Comparison of ENCODE assay signal across 8 cellular contexts in the genomic region with DNA sequence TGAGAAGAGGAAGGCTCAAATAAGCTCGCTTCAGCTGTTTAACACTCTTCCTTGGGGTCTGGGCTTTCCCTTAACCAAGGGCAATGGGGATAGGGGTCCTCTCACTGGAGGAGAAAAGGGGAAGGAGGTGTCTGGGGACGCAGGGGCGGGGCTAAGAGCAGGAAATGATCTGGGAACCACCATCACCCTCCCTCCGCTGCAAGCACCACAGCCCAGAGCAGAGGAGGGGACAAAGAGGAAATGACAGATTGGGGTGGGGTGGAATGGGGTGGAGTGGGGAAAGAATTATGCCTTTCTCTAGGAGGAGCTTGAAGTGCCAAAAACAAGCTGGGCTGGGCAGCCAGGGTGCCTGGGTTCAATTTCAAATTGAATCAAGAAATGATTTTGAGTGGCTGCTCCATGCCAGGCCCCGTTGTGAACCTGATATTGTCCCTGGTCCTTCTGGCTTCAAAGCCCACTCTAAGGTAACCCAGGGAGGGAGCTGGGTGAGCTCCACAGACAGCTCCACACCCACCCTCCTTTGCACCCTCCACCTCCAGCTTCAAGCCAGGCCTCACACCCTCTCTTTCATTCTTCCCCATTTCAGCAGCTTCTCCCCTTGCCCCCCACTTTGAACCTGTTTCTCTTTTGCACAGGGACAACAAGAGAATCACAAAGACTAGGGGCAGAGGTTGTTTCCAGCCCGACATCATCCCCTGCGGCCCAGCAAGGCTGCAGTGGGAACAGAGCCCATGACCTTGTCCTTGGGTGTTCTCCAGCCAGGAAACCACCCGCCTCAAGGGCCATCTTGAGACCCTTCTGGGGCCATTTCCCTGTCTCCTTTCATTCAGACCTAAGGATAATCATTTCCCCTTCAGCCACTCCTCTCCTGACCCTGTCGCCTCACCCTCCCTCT. TPM values are rescaled to one million over a fixed set of nuclear protein-coding genes. Genes with fewer than 3 reads are reported as not detected.
A peak's percentile ranks its signal among the peaks of the same experiment; 100 is the strongest.
DNase-seq lines count a peak whose midpoint lies in the region; ATAC-seq and TF ChIP-seq lines count a peak whose summit lies in the region.

No MANE protein-coding gene starts in this region.

- H3K27me3 Mint-ChIP-seq in activated CD4-positive, alpha-beta memory T cell treated with anti-CD3 and anti-CD28 coated beads, Interleukin-2, amount 10 ng/mL, durations not matched to agents 7 days and 5 days = no peaks in the 10 kb centered on the region
- peaks cover 14% of the 10 kb centered on the region for H3K27me3 Mint-ChIP-seq in HFFc6 (ENCODE audit: insufficient read depth)

- no peak overlapping the region for H3K9ac ChIP-seq in mammary epithelial cell (ENCODE audit: insufficient read depth, low read length)

- in situ Hi-C loops in mammary epithelial cell (cut with MboI; ENCODE audit: low sequenced_read_pairs in 2 of 2) = loop anchor here in 1 of 2 donors (5.0 kb wide), 1 partner anchor 34 kb away; no protein-coding TSS in a partner anchor

- H3K9me3 ChIP-seq in breast epithelium = no peaks in the 10 kb centered on the region
- no peaks in the 10 kb centered on the region for H3K9me3 ChIP-seq in mammary epithelial cell (replicated peaks; ENCODE audit: insufficient read depth, low read length)
- no peaks in the 10 kb centered on the region for H3K9me3 ChIP-seq in spleen

- POLR2A ChIA-PET in activated CD4-positive, alpha-beta memory T cell treated with anti-CD3 and anti-CD28 coated beads, Interleukin-2, amount 10 ng/mL, durations not matched to agents 7 days and 5 days (lab: Charles Lee) = interaction anchor here (0.6 to 8.5 kb wide), 33 partner anchors 9 to 969 kb away, joined by 3 to 293 read pairs (median 7); a partner anchor contains a TSS

- H3K36me3 ChIP-seq in breast epithelium = no peaks in the 10 kb centered on the region
- H3K36me3 ChIP-seq in mammary epithelial cell (ENCODE audit: insufficient read depth, low read length) = no peaks in the 10 kb centered on the region
- peaks cover 0 to 36% (median 0%) of the 10 kb centered on the region in 6 donors for H3K36me3 ChIP-seq in spleen

- H3K27ac ChIP-seq in breast epithelium = peak overlapping the region; percentile 19 to 74
- H3K27ac ChIP-seq in mammary epithelial cell (ENCODE audit: insufficient read depth, low read depth, low read length) = no peak overlapping the region
- H3K27ac ChIP-seq in foreskin keratinocyte = no peak overlapping the region
- peak overlapping the region; percentile 73 to 99 (median 96) for H3K27ac ChIP-seq in spleen

- H4K20me1 ChIP-seq in mammary epithelial cell (ENCODE audit: insufficient read depth, low read length) = no peaks in the 10 kb centered on the region

- H3K4me1 ChIP-seq in breast epithelium (no peaks in the 10 kb centered on the region), mammary epithelial cell (ENCODE audit: insufficient read depth, low read length) (peaks cover 16% of the 10 kb centered on the region), foreskin keratinocyte (peaks cover 2% of the 10 kb centered on the region), spleen (peaks cover 16 to 83% (median 68%) of the 10 kb centered on the region in 6 donors)

- H3K4me3 ChIP-seq in breast epithelium (peak overlapping the region; percentile 35 to 49 (median 42)), mammary epithelial cell (replicated peaks in 1 of 3; ENCODE audit: insufficient read depth in 1 of 3, low read depth in 2 of 3, low read length in 3 of 3) (no peak overlapping the region), spleen (peak overlapping the region; percentile 43 to 96 (median 79))
- peak overlapping the region; percentile 93 for H3K4me3 ChIP-seq in Jurkat, Clone E6-1 (ENCODE audit: low read length)

- H3K4me3 Mint-ChIP-seq in activated CD4-positive, alpha-beta memory T cell treated with anti-CD3 and anti-CD28 coated beads, Interleukin-2, amount 10 ng/mL, durations not matched to agents 7 days and 5 days = peak overlapping the region; percentile 100
- H3K4me3 Mint-ChIP-seq in HFFc6 = no peak overlapping the region

- no peaks in the 10 kb centered on the region for H3K9me3 Mint-ChIP-seq in activated CD4-positive, alpha-beta memory T cell treated with anti-CD3 and anti-CD28 coated beads, Interleukin-2, amount 10 ng/mL, durations not matched to agents 7 days and 5 days
- no peaks in the 10 kb centered on the region for H3K9me3 Mint-ChIP-seq in HFFc6

- H3K27me3 ChIP-seq in breast epithelium (no peaks in the 10 kb centered on the region), mammary epithelial cell (ENCODE audit: insufficient read depth, low read length) (no peaks in the 10 kb centered on the region), foreskin keratinocyte (no peaks in the 10 kb centered on the region), spleen (replicated peaks in 1 of 7) (no peaks in the 10 kb centered on the region)

- H3K4me1 Mint-ChIP-seq in activated CD4-positive, alpha-beta memory T cell treated with anti-CD3 and anti-CD28 coated beads, Interleukin-2, amount 10 ng/mL, durations not matched to agents 7 days and 5 days = peaks cover 61% of the 10 kb centered on the region
- H3K4me1 Mint-ChIP-seq in HFFc6 (ENCODE audit: low read depth) = peaks cover 5% of the 10 kb centered on the region; the same call in 1 of the 2 replicates

- TF ChIP-seq POLR2A in breast epithelium (IDR thresholded peaks at IDR 0.05) (no peak), spleen (IDR thresholded peaks at IDR 0.05) (no peak)

- ATAC-seq in foreskin keratinocyte = peak; percentile 23

- intact Hi-C loops in breast epithelium (cut with DNase I; ENCODE audit: low total_unique reads) (no loop called here), mammary epithelial cell (cut with micrococcal nuclease) (no loop called here), spleen (cut with DNase I; ENCODE audit: low total_unique reads) (no loop called here)

- no peak overlapping the region for H2AFZ ChIP-seq in mammary epithelial cell (ENCODE audit: low read depth, low read length)

- no peaks in the 10 kb centered on the region for H3K79me2 ChIP-seq in mammary epithelial cell (ENCODE audit: insufficient read depth, low read length)

- TF ChIP-seq CTCF in breast epithelium (IDR thresholded peaks at IDR 0.05) = no peak
- TF ChIP-seq CTCF in mammary epithelial cell (conservative IDR thresholded peaks at IDR 0.05 in 1 of 2, IDR thresholded peaks at IDR 0.05 in 1 of 2; ENCODE audit: extremely low read depth in 1 of 2, insufficient read depth in 1 of 2, low read depth in 1 of 2, low read length in 2 of 2) = no peak
- TF ChIP-seq CTCF in foreskin keratinocyte (conservative IDR thresholded peaks at IDR 0.05) = no peak
- TF ChIP-seq CTCF in spleen (IDR thresholded peaks at IDR 0.05 in 8 of 11, conservative IDR thresholded peaks at IDR 0.05 in 3 of 11) = peak in 2 of 11 experiments; percentile 10 to 19
- TF ChIP-seq CTCF in HFFc6 (IDR thresholded peaks at IDR 0.05) = no peak

- CTCF ChIA-PET in mammary epithelial cell (lab: Charles Lee; ENCODE audit: low non-redundant PET) = interaction anchor here (0.5 kb wide), 1 partner anchor 724 kb away, joined by 4 read pairs; no protein-coding TSS in a partner anchor
- CTCF ChIA-PET in activated CD4-positive, alpha-beta memory T cell treated with anti-CD3 and anti-CD28 coated beads, Interleukin-2, amount 10 ng/mL, durations not matched to agents 7 days and 5 days (lab: Charles Lee) = interaction anchor here (0.8 to 11.4 kb wide), 12 partner anchors 14 to 313 kb away, joined by 3 to 128 read pairs (median 4); a partner anchor contains a TSS

- peaks cover 50% of the 10 kb centered on the region for H3K36me3 Mint-ChIP-seq in activated CD4-positive, alpha-beta memory T cell treated with anti-CD3 and anti-CD28 coated beads, Interleukin-2, amount 10 ng/mL, durations not matched to agents 7 days and 5 days (ENCODE audit: low read depth)
- H3K36me3 Mint-ChIP-seq in HFFc6 (ENCODE audit: low read depth) = no peaks in the 10 kb centered on the region

- H3K27ac Mint-ChIP-seq in activated CD4-positive, alpha-beta memory T cell treated with anti-CD3 and anti-CD28 coated beads, Interleukin-2, amount 10 ng/mL, durations not matched to agents 7 days and 5 days = peak overlapping the region; percentile 99
- H3K27ac Mint-ChIP-seq in HFFc6 = no peak overlapping the region

- dilution Hi-C loops in mammary epithelial cell (cut with HindIII; ENCODE audit: low sequenced_read_pairs) = no loop called here

- no TSS peak for BruUV-seq in mammary epithelial cell (replicated peaks; lab: Mats Ljungman, UMichigan)

- no peak for DNase-seq in breast epithelium (ENCODE audit: low spot score in 2 of 2)
- no peak for DNase-seq in mammary epithelial cell
- DNase-seq in Jurkat, Clone E6-1 (ENCODE audit: low read depth, low spot score) = peak; percentile 91
- peak; percentile 89 for DNase-seq in activated CD4-positive, alpha-beta memory T cell treated with anti-CD3 and anti-CD28 coated beads, Interleukin-2, amount 10 ng/mL, durations not matched to agents 7 days and 5 days
- no peak for DNase-seq in foreskin keratinocyte
- peak; percentile 95 for DNase-seq in spleen
- DNase-seq in DMS53 treated with DMSO at 0.1 percent for 48 hours (lab: John Stamatoyannopoulos, UW; ENCODE audit: unreplicated experiment) = no peak
- DNase-seq in HFFc6 = no peak

- 87% methylated on average over 7 of the region's 9 CpGs for WGBS in mammary epithelial cell (ENCODE audit: low coverage, missing lambda C conversion rate)
- WGBS in spleen, 5 donors = 14 to 22% (median 19%) methylated on average over 9 of the region's 9 CpGs

- H3K4me2 ChIP-seq in mammary epithelial cell (ENCODE audit: insufficient read depth, low read depth, low read length) = no peak overlapping the region

RNA-seq across cellular contexts. Expression of a gene that starts 1.1 kb away (rescaled TPM):
- 10 to 100 TPM in 1 of 3 donors, 1 to 10 TPM in 2; 5.2 to 16.5 (median 7.9) TPM for total RNA-seq in breast epithelium
- total RNA-seq in mammary epithelial cell = under 1 TPM; 0.17 to 0.26 TPM
- 0.03 TPM for polyA plus RNA-seq in mammary epithelial cell
- not detected for polyA minus RNA-seq in mammary epithelial cell
- polyA plus RNA-seq in Jurkat, Clone E6-1 (2012; ENCODE audit: insufficient read depth, insufficient read length) = 99.1 TPM
- 100 to 1,000 TPM; 331 to 339 TPM for total RNA-seq in activated CD4-positive, alpha-beta memory T cell treated with anti-CD3 and anti-CD28 coated beads, Interleukin-2, amount 10 ng/mL, durations not matched to agents 7 days and 5 days
- total RNA-seq in foreskin keratinocyte = not detected in 2 replicates
- polyA plus RNA-seq in foreskin keratinocyte = not detected in 2 replicates
- total RNA-seq in spleen = 100 to 1,000 TPM; 103 to 145 (median 129) TPM
- polyA plus RNA-seq in spleen = 10 to 100 TPM; 28.8 to 81.5 (median 31.1) TPM
- not detected for total RNA-seq in HFFc6 (2021; fragmentation: NEBNext Ultra II Directional; extraction: Animal tissue kit (Norgen Biotek cat#: 25700))

RNA-seq across cellular contexts. Expression of a gene that starts 20.8 kb away (rescaled TPM):
- total RNA-seq in breast epithelium (10 to 100 TPM in 2 of 3 donors, not detected in 1; 28.5 to 56.3 TPM), mammary epithelial cell (10 to 100 TPM in 1 of 2 donors, 1 to 10 TPM in 1; 5.6 to 13.2 TPM), foreskin keratinocyte (0.67 and 1.2 TPM in 2 replicates), spleen (not detected)
- polyA plus RNA-seq in mammary epithelial cell (5.5 TPM), foreskin keratinocyte (0.19 and 0.39 TPM in 2 replicates), spleen (under 1 TPM; 0.03 to 0.06 (median 0.04) TPM)
- 53.4 TPM for polyA minus RNA-seq in mammary epithelial cell
- polyA plus RNA-seq in Jurkat, Clone E6-1 (2012; ENCODE audit: insufficient read depth, insufficient read length) = not detected
- total RNA-seq in activated CD4-positive, alpha-beta memory T cell treated with anti-CD3 and anti-CD28 coated beads, Interleukin-2, amount 10 ng/mL, durations not matched to agents 7 days and 5 days = not detected
- total RNA-seq in HFFc6 (2021; fragmentation: NEBNext Ultra II Directional; extraction: Animal tissue kit (Norgen Biotek cat#: 25700)) = under 1 TPM in 2 of 6 experiments, not detected in 4; 0.09 to 0.14 TPM

RNA-seq across cellular contexts. Expression of a gene that starts 22.8 kb away (rescaled TPM):
- total RNA-seq in breast epithelium = 10 to 100 TPM; 64.5 to 70.8 (median 64.6) TPM
- 10 to 100 TPM; 31.8 to 40.7 TPM for total RNA-seq in mammary epithelial cell
- 19.8 TPM for polyA plus RNA-seq in mammary epithelial cell
- polyA minus RNA-seq in mammary epithelial cell = 81.0 TPM
- 81.0 TPM for polyA plus RNA-seq in Jurkat, Clone E6-1 (2012; ENCODE audit: insufficient read depth, insufficient read length)
- 10 to 100 TPM; 67.4 to 68.0 TPM for total RNA-seq in activated CD4-positive, alpha-beta memory T cell treated with anti-CD3 and anti-CD28 coated beads, Interleukin-2, amount 10 ng/mL, durations not matched to agents 7 days and 5 days
- 38.5 and 39.0 TPM in 2 replicates for total RNA-seq in foreskin keratinocyte
- polyA plus RNA-seq in foreskin keratinocyte = 30.9 and 31.0 TPM in 2 replicates
- total RNA-seq in spleen = 100 to 1,000 TPM; 113 to 158 (median 123) TPM
- 100 to 1,000 TPM; 132 to 339 (median 228) TPM for polyA plus RNA-seq in spleen
- 10 to 100 TPM; 31.2 to 38.0 (median 33.4) TPM for total RNA-seq in HFFc6 (2021; fragmentation: NEBNext Ultra II Directional; extraction: Animal tissue kit (Norgen Biotek cat#: 25700))

RNA-seq across cellular contexts. Expression of a gene that starts 29.6 kb away (rescaled TPM):
- total RNA-seq in breast epithelium (1 to 10 TPM; 5.8 to 9.8 (median 8.5) TPM), mammary epithelial cell (1 to 10 TPM; 3.0 to 3.8 TPM), foreskin keratinocyte (1.3 and 2.0 TPM in 2 replicates), spleen (1 to 10 TPM; 1.1 to 2.1 (median 1.3) TPM)
- polyA plus RNA-seq in mammary epithelial cell (1.7 TPM), foreskin keratinocyte (1.7 and 1.8 TPM in 2 replicates), spleen (1 to 10 TPM; 1.9 to 3.9 (median 3.2) TPM)
- not detected for polyA minus RNA-seq in mammary epithelial cell
- not detected for polyA plus RNA-seq in Jurkat, Clone E6-1 (2012; ENCODE audit: insufficient read depth, insufficient read length)
- total RNA-seq in activated CD4-positive, alpha-beta memory T cell treated with anti-CD3 and anti-CD28 coated beads, Interleukin-2, amount 10 ng/mL, durations not matched to agents 7 days and 5 days = 1 to 10 TPM; 1.2 TPM
- 1 to 10 TPM; 1.3 to 2.7 (median 2.1) TPM for total RNA-seq in HFFc6 (2021; fragmentation: NEBNext Ultra II Directional; extraction: Animal tissue kit (Norgen Biotek cat#: 25700))

RNA-seq across cellular contexts. Expression of a gene that starts 29.8 kb away (rescaled TPM):
- total RNA-seq in breast epithelium (100 to 1,000 TPM in 2 of 3 donors, 10 to 100 TPM in 1; 57.3 to 217 (median 109) TPM), mammary epithelial cell (10 to 100 TPM; 37.6 to 73.7 TPM), foreskin keratinocyte (96.4 and 98.1 TPM in 2 replicates), spleen (10 to 100 TPM; 24.3 to 31.9 (median 29.7) TPM)
- polyA plus RNA-seq in mammary epithelial cell (99.9 TPM), foreskin keratinocyte (140 and 153 TPM in 2 replicates), spleen (100 to 1,000 TPM in 1 of 3 donors, 10 to 100 TPM in 2; 87.6 to 141 (median 94.2) TPM)
- 50.9 TPM for polyA minus RNA-seq in mammary epithelial cell
- 120 TPM for polyA plus RNA-seq in Jurkat, Clone E6-1 (2012; ENCODE audit: insufficient read depth, insufficient read length)
- total RNA-seq in activated CD4-positive, alpha-beta memory T cell treated with anti-CD3 and anti-CD28 coated beads, Interleukin-2, amount 10 ng/mL, durations not matched to agents 7 days and 5 days = 10 to 100 TPM; 56.1 to 63.8 TPM
- not detected for total RNA-seq in HFFc6 (2021; fragmentation: NEBNext Ultra II Directional; extraction: Animal tissue kit (Norgen Biotek cat#: 25700))

Comparison
In these comparisons a context has a peak if more than half of its experiments do, and no peak if none do; other contexts are left out.
1. H3K27ac ChIP-seq: peak in breast epithelium (2 of 2) and spleen (8 of 8); none in mammary epithelial cell (single experiment) and foreskin keratinocyte (single experiment).
2. H3K4me3 ChIP-seq: peak in breast epithelium (3 of 3), Jurkat, Clone E6-1 (single experiment) and spleen (8 of 8); none in mammary epithelial cell (0 of 3).
3. DNase-seq: peak in Jurkat, Clone E6-1 (single experiment), activated CD4-positive, alpha-beta memory T cell treated with anti-CD3 and anti-CD28 coated beads, Interleukin-2, amount 10 ng/mL, durations not matched to agents 7 days and 5 days (single experiment) and spleen (single experiment); none in breast epithelium (0 of 2), mammary epithelial cell (single experiment), foreskin keratinocyte (0 of 2), DMS53 treated with DMSO at 0.1 percent for 48 hours (single experiment) and HFFc6 (single experiment).
4. RNA of a gene that starts 1.1 kb away (total RNA-seq): 331 to 339 TPM in activated CD4-positive, alpha-beta memory T cell treated with anti-CD3 and anti-CD28 coated beads, Interleukin-2, amount 10 ng/mL, durations not matched to agents 7 days and 5 days and 103 to 145 TPM in spleen; 5.2 to 16.5 TPM in breast epithelium, 0.17 to 0.26 TPM in mammary epithelial cell, not detected in HFFc6 and not detected in foreskin keratinocyte; every median in the first group is over 4 times any median in the second.